ENCODE assay signal across 8 cellular contexts in genomic region chr7:158951725-158952124, GRCh38.
"Had no signal": no experiment of that assay in that cellular context is flagged by ENCODE, and none has a peak within 500 bp of the region (broad histone marks: within the 10 kb centered on the region; RNA-seq: fewer than 3 reads in every experiment).

No MANE protein-coding gene starts in this region.

- H3K36me3 ChIP-seq: HAP-1 had no signal

- ATAC-seq: HCT116 had no signal

- H2AFZ ChIP-seq: GM23248 had no signal

- DNase-seq: GM23248, GOT3, H7, HFFc6, KG1 had no signal

- H3K9ac ChIP-seq: GM23248 had no signal

- H3K9me3 ChIP-seq: HAP-1 had no signal

- H3K4me1 ChIP-seq: HAP-1 had no signal

- H3K4me3 ChIP-seq: GM23248, HAP-1 had no signal

- FAIRE-seq: HTR-8/SVneo had no signal

- H3K27ac ChIP-seq: GM23248 had no signal
